Comparison of ENCODE assay signal across 8 cellular contexts in genomic region chr19:12733907-12734214, GRCh38. TPM values are rescaled to one million over a fixed set of nuclear protein-coding genes. Genes with fewer than 3 reads are reported as not detected.
A peak's percentile ranks its signal among the peaks of the same experiment; 100 is the strongest.
DNase-seq lines count a peak whose midpoint lies in the region; ATAC-seq and TF ChIP-seq lines count a peak whose summit lies in the region.

No MANE protein-coding gene starts in this region.

- H3K4me1 Mint-ChIP-seq in IgD-negative memory B cell (peaks cover 27 to 47% (median 41%) of the 10 kb centered on the region in 3 donors), naive B cell (peaks cover 50 to 73% (median 65%) of the 10 kb centered on the region in 3 donors)
- peaks cover 51% of the 10 kb centered on the region for H3K4me1 Mint-ChIP-seq in central memory CD8-positive, alpha-beta T cell

- peak overlapping the region; percentile 65 for H3K27ac ChIP-seq in AG04450 (ENCODE audit: low read depth, low read length)

- no peaks in the 10 kb centered on the region for H3K9me3 Mint-ChIP-seq in IgD-negative memory B cell
- no peaks in the 10 kb centered on the region for H3K9me3 Mint-ChIP-seq in central memory CD8-positive, alpha-beta T cell
- H3K9me3 Mint-ChIP-seq in naive B cell: no peaks in the 10 kb centered on the region

- POLR2A ChIA-PET in AG04450 (lab: Yijun Ruan, JAX): interaction anchor here (1.0 to 2.6 kb wide), 4 partner anchors 11 to 58 kb away, joined by 3 to 19 read pairs (median 5); partner anchors contain the start of genes FBXW9, JUNB and TNPO2

- ATAC-seq in central memory CD8-positive, alpha-beta T cell (replicated peaks; ENCODE audit: extremely low read depth, poor library complexity, severe bottlenecking): no peak
- ATAC-seq in naive B cell (ENCODE audit: low read depth in 2 of 2): no peak
- no peak for ATAC-seq in GM19467 (IDR thresholded peaks at IDR 0.05; ENCODE audit: unreplicated experiment)

- peak overlapping the region; percentile 89 for H3K4me3 ChIP-seq in AG04450 (ENCODE audit: low read depth, low read length)

- H3K4me3 Mint-ChIP-seq in IgD-negative memory B cell (peak overlapping the region; percentile 83 to 97 (median 96)), naive B cell (peak overlapping the region; percentile 89 to 99 (median 96))
- H3K4me3 Mint-ChIP-seq in central memory CD8-positive, alpha-beta T cell: peak overlapping the region; percentile 95

- H3K27ac Mint-ChIP-seq in IgD-negative memory B cell (peak overlapping the region; percentile 88 to 97 (median 95)), naive B cell (peak overlapping the region; percentile 94 to 99 (median 97))
- peak overlapping the region; percentile 77 for H3K27ac Mint-ChIP-seq in central memory CD8-positive, alpha-beta T cell (ENCODE audit: low read depth)

- peaks cover 3% of the 10 kb centered on the region; the same call in 1 of the 2 replicates for H3K9me3 ChIP-seq in AG04450 (ENCODE audit: control insufficient read depth, insufficient read depth, low read length)

- no peak for TF ChIP-seq CTCF in AG04450 (IDR thresholded peaks at IDR 0.05; ENCODE audit: low read depth, low read length)

- H3K27me3 ChIP-seq in AG04450 (ENCODE audit: control insufficient read depth, insufficient read depth, low read length): no peaks in the 10 kb centered on the region

- H3K27me3 Mint-ChIP-seq in IgD-negative memory B cell: peaks cover 2% of the 10 kb centered on the region
- H3K27me3 Mint-ChIP-seq in central memory CD8-positive, alpha-beta T cell: no peaks in the 10 kb centered on the region
- no peaks in the 10 kb centered on the region for H3K27me3 Mint-ChIP-seq in naive B cell

- DNase-seq in AG04450 (ENCODE audit: low read depth, low spot score) (no peak), naive B cell (no peak), GOT3 (lab: John Stamatoyannopoulos, UW) (no peak), NCI-H524 treated with DMSO at 0.1 percent for 48 hours (lab: John Stamatoyannopoulos, UW) (no peak)
- DNase-seq in central memory CD8-positive, alpha-beta T cell (ENCODE audit: low spot score in 2 of 2): no peak
- DNase-seq in activated CD4-positive, CD25-positive, alpha-beta regulatory T cell (lab: John Stamatoyannopoulos, UW): no peak

- CTCF ChIA-PET in AG04450 (lab: Charles Lee): interaction anchor here (0.5 to 4.0 kb wide), 8 partner anchors 8 to 114 kb away, joined by 3 to 22 read pairs (median 4); partner anchors contain the start of gene TNPO2

- H3K36me3 Mint-ChIP-seq in IgD-negative memory B cell: peaks cover 4% of the 10 kb centered on the region
- peaks cover 41% of the 10 kb centered on the region for H3K36me3 Mint-ChIP-seq in central memory CD8-positive, alpha-beta T cell (ENCODE audit: insufficient read depth)
- H3K36me3 Mint-ChIP-seq in naive B cell: peaks cover 9 to 17% of the 10 kb centered on the region in 2 donors

RNA-seq across cellular contexts. Expression of gene TRIR, which starts 0.6 kb away (rescaled TPM):
- polyA plus RNA-seq in AG04450 (2011; rRNA removed) (147 and 161 TPM in 2 replicates), IgD-negative memory B cell (299 TPM), naive B cell (ENCODE audit: low read depth in 6 of 6) (100 to 1,000 TPM; 207 to 269 (median 230) TPM)
- 42.2 and 48.6 TPM in 2 replicates for polyA minus RNA-seq in AG04450 (2011; rRNA and poly(A)+ RNA removed)

RNA-seq across cellular contexts. Expression of gene GET3, which starts 3.4 kb away (rescaled TPM):
- polyA plus RNA-seq in AG04450 (2011; rRNA removed) (114 and 129 TPM in 2 replicates), IgD-negative memory B cell (64.2 TPM), naive B cell (ENCODE audit: low read depth in 6 of 6) (100 to 1,000 TPM in 1 of 6 donors, 10 to 100 TPM in 5; 46.3 to 105 (median 53.5) TPM)
- polyA minus RNA-seq in AG04450 (2011; rRNA and poly(A)+ RNA removed): 59.1 and 81.4 TPM in 2 replicates

RNA-seq across cellular contexts. Expression of gene TNPO2, which starts 10.1 kb away (rescaled TPM):
- polyA plus RNA-seq in AG04450 (2011; rRNA removed) (47.3 and 58.8 TPM in 2 replicates), IgD-negative memory B cell (4.2 TPM), naive B cell (ENCODE audit: low read depth in 6 of 6) (1 to 10 TPM in 5 of 6 donors, not detected in 1; 1.7 to 3.5 (median 2.7) TPM)
- 187 and 198 TPM in 2 replicates for polyA minus RNA-seq in AG04450 (2011; rRNA and poly(A)+ RNA removed)

RNA-seq across cellular contexts. Expression of gene BEST2, which starts 17.7 kb away (rescaled TPM):
- polyA plus RNA-seq in AG04450 (2011; rRNA removed): not detected in 2 replicates
- not detected in 2 replicates for polyA minus RNA-seq in AG04450 (2011; rRNA and poly(A)+ RNA removed)
- not detected for polyA plus RNA-seq in IgD-negative memory B cell
- under 1 TPM in 1 of 6 donors, not detected in 5; 0.23 TPM for polyA plus RNA-seq in naive B cell (ENCODE audit: low read depth in 6 of 6)

RNA-seq across cellular contexts. Expression of gene FBXW9, which starts 37.4 kb away (rescaled TPM):
- polyA plus RNA-seq in AG04450 (2011; rRNA removed) (4.8 and 7.2 TPM in 2 replicates), IgD-negative memory B cell (5.1 TPM), naive B cell (ENCODE audit: low read depth in 6 of 6) (1 to 10 TPM; 2.0 to 5.8 (median 4.9) TPM)
- 3.0 and 5.3 TPM in 2 replicates for polyA minus RNA-seq in AG04450 (2011; rRNA and poly(A)+ RNA removed)
